9 cellular contexts compared by ENCODE assay signal in the genomic region with DNA sequence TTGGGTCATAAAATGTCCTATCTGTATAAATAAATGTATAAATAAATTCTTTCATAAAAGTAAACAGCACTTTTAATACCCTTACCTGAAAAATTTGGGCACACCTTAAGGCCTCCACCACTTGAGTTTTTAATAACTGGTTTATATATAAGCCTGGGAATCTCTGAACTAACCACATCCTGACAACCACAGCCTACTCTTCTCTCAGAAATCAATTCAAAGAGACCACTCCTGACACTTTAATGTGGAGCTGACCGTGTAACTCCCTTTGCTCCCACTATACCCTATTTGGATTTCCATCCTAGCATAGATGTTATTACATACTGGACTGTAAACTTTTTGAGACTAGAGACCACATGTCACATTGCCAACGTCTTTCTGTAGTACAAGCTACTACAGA. TPM values are rescaled to one million over a fixed set of nuclear protein-coding genes. Genes with fewer than 3 reads are reported as not detected.
DNase-seq lines count a peak whose midpoint lies in the region; ATAC-seq and TF ChIP-seq lines count a peak whose summit lies in the region.
"Had no signal": no experiment of that assay in that cellular context is flagged by ENCODE, and none has a peak within 500 bp of the region (broad histone marks: within the 10 kb centered on the region; RNA-seq: fewer than 3 reads in every experiment).

No MANE protein-coding gene starts in this region.

- ATAC-seq in activated B cell treated with CpG ODN at 0.5 μM for 24 hours (ENCODE audit: low read depth) = no peak
- no peak for ATAC-seq in GM19467 (IDR thresholded peaks at IDR 0.05; ENCODE audit: unreplicated experiment)
- ATAC-seq in HG03565 (IDR thresholded peaks at IDR 0.05; ENCODE audit: unreplicated experiment) = no peak

- intact Hi-C loops in activated B cell treated with CpG ODN at 0.5 μM for 24 hours (cut with micrococcal nuclease) (loop anchor here (2.0 to 10.0 kb wide), 5 partner anchors 239 to 777 kb away; partner anchors contain the start of gene TAPT1), spleen (cut with DNase I; ENCODE audit: low total_unique reads) (loop anchor here (10.0 kb wide), 2 partner anchors 417 to 647 kb away; partner anchors contain the start of gene CPEB2)

- peaks cover 5% of the 10 kb centered on the region for H3K36me3 Mint-ChIP-seq in activated B cell treated with CpG ODN at 0.5 μM for 24 hours (ENCODE audit: low read depth)

- no peaks in the 10 kb centered on the region for H3K36me3 ChIP-seq in spleen

- peaks cover 60% of the 10 kb centered on the region for H3K4me1 Mint-ChIP-seq in activated B cell treated with CpG ODN at 0.5 μM for 24 hours

- TF ChIP-seq POLR2A in spleen (IDR thresholded peaks at IDR 0.05) = no peak

- H3K27me3 Mint-ChIP-seq in activated B cell treated with CpG ODN at 0.5 μM for 24 hours = no peaks in the 10 kb centered on the region

- H3K27ac ChIP-seq in spleen = peak overlapping the region in 7 of 8 donors; percentile 55 to 99 (median 99)

- no peaks in the 10 kb centered on the region for H3K9me3 Mint-ChIP-seq in activated B cell treated with CpG ODN at 0.5 μM for 24 hours

- no peaks in the 10 kb centered on the region for H3K9me3 ChIP-seq in spleen

- H3K27ac Mint-ChIP-seq in activated B cell treated with CpG ODN at 0.5 μM for 24 hours = no peak overlapping the region

- peak overlapping the region in 1 of 8 donors; percentile 92 for H3K4me3 ChIP-seq in spleen

- H3K27me3 ChIP-seq in spleen (replicated peaks in 1 of 7) = no peaks in the 10 kb centered on the region

- CTCF ChIA-PET in activated B cell treated with CpG ODN at 0.5 μM for 24 hours (lab: Charles Lee) = interaction anchor here (1.0 to 1.2 kb wide), 2 partner anchors 11 to 419 kb away, joined by 3 read pairs; no protein-coding TSS in a partner anchor

- POLR2A ChIA-PET in activated B cell treated with CpG ODN at 0.5 μM for 24 hours (lab: Charles Lee) = interaction anchor here (1.0 to 1.2 kb wide), 3 partner anchors 10 to 398 kb away, joined by 3 to 4 read pairs (median 3); no protein-coding TSS in a partner anchor

- peaks cover 38 to 89% (median 82%) of the 10 kb centered on the region in 6 donors for H3K4me1 ChIP-seq in spleen

- DNase-seq in HT1080 (ENCODE audit: low read depth) = peak; percentile 33
- no peak for DNase-seq in activated B cell treated with CpG ODN at 0.5 μM for 24 hours
- DNase-seq in glomerular visceral epithelial cell (ENCODE audit: extremely low spot score) = peak; percentile 35
- DNase-seq in spleen = no peak
- DNase-seq in NCI-H128 (lab: John Stamatoyannopoulos, UW; ENCODE audit: unreplicated experiment) = no peak
- DNase-seq: anterior cingulate cortex, midbrain had no signal

- 7 to 22% (median 13%) methylated on average over 2 of the region's 2 CpGs for WGBS in spleen, 5 donors

- TF ChIP-seq CTCF in activated B cell treated with CpG ODN at 0.5 μM for 24 hours (IDR thresholded peaks at IDR 0.05) = no peak
- TF ChIP-seq CTCF in spleen (IDR thresholded peaks at IDR 0.05 in 8 of 11, conservative IDR thresholded peaks at IDR 0.05 in 3 of 11) = no peak

- peak overlapping the region; percentile 4 for H3K4me3 Mint-ChIP-seq in activated B cell treated with CpG ODN at 0.5 μM for 24 hours

RNA-seq across cellular contexts. Expression of gene FBXL5, which starts 3.5 kb away (rescaled TPM):
- 83.0 and 95.5 TPM in 2 replicates for total RNA-seq in HT1080 (2014; rRNA removed; shearing (Covaris generic))
- polyA plus RNA-seq in HT1080 (2015; cell fraction: cytosol; rRNA removed) = 47.6 and 53.6 TPM in 2 replicates
- 59.6 and 61.3 TPM in 2 replicates for polyA plus RNA-seq in HT1080 (2015; cell fraction: nucleus; rRNA removed)
- total RNA-seq in activated B cell treated with CpG ODN at 0.5 μM for 24 hours (29.9 and 32.1 TPM in 2 replicates), spleen (100 to 1,000 TPM in 5 of 7 donors, 10 to 100 TPM in 2; 98.2 to 210 (median 141) TPM)
- polyA plus RNA-seq in spleen = 10 to 100 TPM; 33.8 to 54.1 (median 33.9) TPM

RNA-seq across cellular contexts. Expression of gene FAM200B, which starts 29.9 kb away (rescaled TPM):
- total RNA-seq in HT1080 (2014; rRNA removed; shearing (Covaris generic)) = 55.8 and 88.4 TPM in 2 replicates
- 77.5 and 86.4 TPM in 2 replicates for polyA plus RNA-seq in HT1080 (2015; cell fraction: cytosol; rRNA removed)
- 33.3 and 48.6 TPM in 2 replicates for polyA plus RNA-seq in HT1080 (2015; cell fraction: nucleus; rRNA removed)
- total RNA-seq in activated B cell treated with CpG ODN at 0.5 μM for 24 hours = 9.1 and 11.3 TPM in 2 replicates
- 10 to 100 TPM; 17.4 to 42.0 (median 27.9) TPM for total RNA-seq in spleen
- polyA plus RNA-seq in spleen = 10 to 100 TPM; 28.0 to 39.8 (median 38.6) TPM

RNA-seq across cellular contexts. Expression of gene BST1, which starts 51.2 kb away (rescaled TPM):
- total RNA-seq in HT1080 (2014; rRNA removed; shearing (Covaris generic)) = 0.13 and 0.43 TPM in 2 replicates
- 0.33 and 0.49 TPM in 2 replicates for polyA plus RNA-seq in HT1080 (2015; cell fraction: cytosol; rRNA removed)
- 0.17 TPM in 1 of 2 replicates, not detected in the other for polyA plus RNA-seq in HT1080 (2015; cell fraction: nucleus; rRNA removed)
- total RNA-seq in activated B cell treated with CpG ODN at 0.5 μM for 24 hours (0.49 TPM in 1 of 2 replicates, not detected in the other), spleen (10 to 100 TPM; 12.3 to 54.3 (median 25.1) TPM)
- polyA plus RNA-seq in spleen = 1 to 10 TPM; 3.8 to 5.9 (median 4.8) TPM

Comparison
In these comparisons a context has a peak if more than half of its experiments do, and no peak if none do; other contexts are left out.
1. DNase-seq: peak in HT1080 (single experiment) and glomerular visceral epithelial cell (single experiment); none in activated B cell treated with CpG ODN at 0.5 μM for 24 hours (single experiment), spleen (single experiment) and NCI-H128 (single experiment).